ENCODE assay signal across 8 cellular contexts in the genomic region with DNA sequence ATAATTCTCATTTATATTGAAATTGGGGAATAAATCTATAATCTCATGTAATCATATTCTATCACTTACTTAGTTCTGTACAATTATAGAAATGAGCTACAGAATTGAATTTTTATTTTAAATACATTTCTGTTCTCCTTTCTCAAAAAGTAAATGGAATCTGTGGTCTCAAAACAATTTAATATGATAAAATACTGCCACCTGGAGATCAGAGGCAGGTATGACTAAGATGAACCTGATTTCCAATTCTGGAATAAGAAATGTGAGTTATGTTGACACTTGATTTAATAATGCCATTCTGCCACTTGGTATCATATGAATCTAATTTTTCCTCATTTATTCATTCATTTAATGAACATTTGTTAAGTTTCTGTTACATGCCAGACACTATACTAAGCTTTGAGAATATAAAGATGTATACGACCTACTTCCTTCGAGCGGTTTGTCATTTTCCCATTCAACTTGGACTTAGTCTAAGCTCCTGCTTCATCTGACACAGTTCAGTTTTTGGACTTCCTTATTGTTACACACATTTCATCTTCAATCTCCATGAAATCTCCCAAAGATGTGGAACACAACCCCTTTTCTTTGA. TPM values are rescaled to one million over a fixed set of nuclear protein-coding genes. Genes with fewer than 3 reads are reported as not detected.
DNase-seq lines count a peak whose midpoint lies in the region; ATAC-seq and TF ChIP-seq lines count a peak whose summit lies in the region.

No MANE protein-coding gene starts in this region.

- H3K27me3 ChIP-seq in CD4-positive, CD25-positive, alpha-beta regulatory T cell (ENCODE audit: control insufficient read depth, insufficient read depth, low read length): no peaks in the 10 kb centered on the region
- H3K27me3 ChIP-seq in HL-60 (ENCODE audit: insufficient read depth, poor library complexity, severe bottlenecking): no peaks in the 10 kb centered on the region
- no peaks in the 10 kb centered on the region for H3K27me3 ChIP-seq in prostate gland (replicated peaks; ENCODE audit: insufficient read depth)

- no peak for ATAC-seq in CD4-positive, CD25-positive, alpha-beta regulatory T cell (ENCODE audit: low read depth in 2 of 2)
- no peak for ATAC-seq in GM18511 (IDR thresholded peaks at IDR 0.05; ENCODE audit: unreplicated experiment)

- no peaks in the 10 kb centered on the region for H3K9me3 Mint-ChIP-seq in CD4-positive, CD25-positive, alpha-beta regulatory T cell

- no peak overlapping the region for H3K4me3 Mint-ChIP-seq in CD4-positive, CD25-positive, alpha-beta regulatory T cell

- TF ChIP-seq CTCF in HL-60 (IDR thresholded peaks at IDR 0.05; ENCODE audit: insufficient read depth, low read length): peak; percentile 17
- peak in 3 of 4 experiments; percentile 53 to 87 (median 86) for TF ChIP-seq CTCF in prostate gland (IDR thresholded peaks at IDR 0.05)

- 94% methylated on average over 3 of the region's 3 CpGs for WGBS in prostate gland

- no peaks in the 10 kb centered on the region for H3K27me3 Mint-ChIP-seq in CD4-positive, CD25-positive, alpha-beta regulatory T cell

- no peak overlapping the region for H3K27ac ChIP-seq in CD4-positive, CD25-positive, alpha-beta regulatory T cell (ENCODE audit: insufficient read depth, low read length, poor library complexity, severe bottlenecking)
- H3K27ac ChIP-seq in HL-60 (replicated peaks) (no peak overlapping the region), prostate gland (no peak overlapping the region)

- H3K4me1 Mint-ChIP-seq in CD4-positive, CD25-positive, alpha-beta regulatory T cell: peaks cover 0 to 2% (median 0%) of the 10 kb centered on the region in 4 donors

- H3K36me3 ChIP-seq in CD4-positive, CD25-positive, alpha-beta regulatory T cell (ENCODE audit: control insufficient read depth, insufficient read depth, low read length): no peaks in the 10 kb centered on the region
- H3K36me3 ChIP-seq in prostate gland: no peaks in the 10 kb centered on the region

- no peaks in the 10 kb centered on the region for H3K9me3 ChIP-seq in CD4-positive, CD25-positive, alpha-beta regulatory T cell (ENCODE audit: control insufficient read depth in 2 of 2, low read length in 2 of 2)
- no peaks in the 10 kb centered on the region for H3K9me3 ChIP-seq in prostate gland

- H3K4me1 ChIP-seq in CD4-positive, CD25-positive, alpha-beta regulatory T cell (ENCODE audit: control insufficient read depth, insufficient read depth, low read length, poor library complexity, severe bottlenecking): no peaks in the 10 kb centered on the region
- H3K4me1 ChIP-seq in prostate gland (replicated peaks): no peaks in the 10 kb centered on the region

- peak in 2 of 3 donors; percentile 36 to 55 for DNase-seq in CD4-positive, CD25-positive, alpha-beta regulatory T cell
- peak in 1 of 2 experiments; percentile 10 for DNase-seq in HL-60 (ENCODE audit: low read depth in 1 of 2, low spot score in 1 of 2)
- peak; percentile 63 for DNase-seq in RKO (ENCODE audit: low spot score)
- peak; percentile 39 for DNase-seq in fibroblast of gingiva (ENCODE audit: low read depth)
- no peak for DNase-seq in prostate gland (ENCODE audit: low spot score)
- DNase-seq in activated CD4-positive, CD25-positive, alpha-beta regulatory T cell (lab: John Stamatoyannopoulos, UW): no peak
- no peak for DNase-seq in activated naive CD4-positive, alpha-beta T cell treated with Interleukin-2 at 50 U/mL for 16 hours

- TF ChIP-seq POLR2A in prostate gland (IDR thresholded peaks at IDR 0.05): no peak

- H3K4me3 ChIP-seq in CD4-positive, CD25-positive, alpha-beta regulatory T cell (ENCODE audit: low read depth, low read length): no peak overlapping the region
- no peak overlapping the region for H3K4me3 ChIP-seq in HL-60 (replicated peaks; ENCODE audit: insufficient read depth, low read length)
- no peak overlapping the region for H3K4me3 ChIP-seq in prostate gland

- intact Hi-C loops in prostate gland (cut with DNase I): loop anchor here (2.0 to 10.0 kb wide), 3 partner anchors 177 to 651 kb away; no protein-coding TSS in a partner anchor

- no peaks in the 10 kb centered on the region for H3K36me3 Mint-ChIP-seq in CD4-positive, CD25-positive, alpha-beta regulatory T cell

- no peak overlapping the region for H3K27ac Mint-ChIP-seq in CD4-positive, CD25-positive, alpha-beta regulatory T cell

RNA-seq across cellular contexts. Expression of a gene that starts 7.6 kb away (rescaled TPM):
- 27.2 TPM for total RNA-seq in CD4-positive, CD25-positive, alpha-beta regulatory T cell
- 100 to 1,000 TPM in 1 of 4 donors, 10 to 100 TPM in 3; 77.6 to 112 (median 84.1) TPM for polyA plus RNA-seq in CD4-positive, CD25-positive, alpha-beta regulatory T cell
- total RNA-seq in prostate gland: 10 to 100 TPM; 36.3 to 41.6 TPM

RNA-seq across cellular contexts. Expression of a gene that starts 29.9 kb away (rescaled TPM):
- total RNA-seq in CD4-positive, CD25-positive, alpha-beta regulatory T cell: not detected
- polyA plus RNA-seq in CD4-positive, CD25-positive, alpha-beta regulatory T cell: under 1 TPM in 3 of 4 donors, not detected in 1; 0.03 to 0.10 (median 0.09) TPM
- total RNA-seq in prostate gland: under 1 TPM in 1 of 2 donors, not detected in 1; 0.41 TPM

Comparison
In these comparisons a context has a peak if more than half of its experiments do, and no peak if none do; other contexts are left out.
1. DNase-seq: peak in CD4-positive, CD25-positive, alpha-beta regulatory T cell (2 of 3), RKO (single experiment) and fibroblast of gingiva (single experiment); none in prostate gland (single experiment), activated CD4-positive, CD25-positive, alpha-beta regulatory T cell (0 of 4) and activated naive CD4-positive, alpha-beta T cell treated with Interleukin-2 at 50 U/mL for 16 hours (single experiment).